ENCODE assay signal across 24 cellular contexts in the genomic region with DNA sequence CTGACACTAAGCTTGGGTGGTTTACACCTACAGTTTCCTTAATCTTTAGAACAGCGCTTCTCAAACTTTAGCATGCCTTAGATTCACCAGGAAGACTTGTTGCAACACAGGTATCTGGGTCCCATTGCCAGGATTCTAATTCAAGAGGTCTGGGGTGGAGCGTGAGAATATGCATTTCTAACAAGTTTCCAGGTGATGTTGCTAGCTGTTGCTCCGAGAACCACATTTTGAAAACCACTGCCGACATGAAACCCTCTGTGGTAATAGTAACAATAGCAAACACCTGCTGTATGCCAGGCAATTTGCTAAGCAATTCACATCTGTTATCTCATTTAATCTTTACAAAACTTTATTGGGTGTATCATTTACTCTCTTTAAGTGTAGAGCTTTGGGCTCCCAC. TPM values are rescaled to one million over a fixed set of nuclear protein-coding genes. Genes with fewer than 3 reads are reported as not detected.
"Had no signal": no experiment of that assay in that cellular context is flagged by ENCODE, and none has a peak within 500 bp of the region (broad histone marks: within the 10 kb centered on the region; RNA-seq: fewer than 3 reads in every experiment).

No MANE protein-coding gene starts in this region.

- H2AFZ ChIP-seq: hepatocyte had no signal

- H3K36me3 ChIP-seq: brain microvascular endothelial cell, gastroesophageal sphincter, stomach, thyroid gland, upper lobe of right lung had no signal

- H3K27ac ChIP-seq: brain microvascular endothelial cell, coronary artery, gastroesophageal sphincter, hepatocyte, stomach, thyroid gland, upper lobe of right lung, VCaP had no signal

- H3K4me1 ChIP-seq: gastroesophageal sphincter, stomach, thyroid gland, upper lobe of right lung had no signal

- DNase-seq: activated CD4-positive, alpha-beta memory T cell treated with anti-CD3 and anti-CD28 coated beads for 36 hours; activated CD4-positive, alpha-beta T cell treated with anti-CD3 and anti-CD28 coated beads, Interleukin-2, amount 10 ng/mL, durations not matched to agents 24 days and 14 days; activated CD8-positive, alpha-beta memory T cell treated with anti-CD3 and anti-CD28 coated beads, Interleukin-2, amount 50 U/mL, for 48 hours; activated gamma-delta T cell; activated naive CD4-positive, alpha-beta T cell treated with anti-CD3 and anti-CD28 coated beads, Interleukin-2, amount 50 U/mL, for 16 hours; activated T-cell treated with anti-CD3 and anti-CD28 coated beads, Interleukin-2, amount 50 U/mL, for 24 hours; amniotic stem cell; effector memory CD8-positive, alpha-beta T cell; left colon; natural killer cell; small intestine; stimulated activated CD4-positive, alpha-beta T cell treated with anti-CD3 and anti-CD28 coated beads, Interleukin-4, amount 100 ng/mL, for 4 hours; stimulated activated naive B cell treated with anti-CD40 and anti-IgM and Interleukin-4, amounts not matched to agents 10 μg/mL and 1 μg/mL and 100 μg/mL, for 72 hours; stomach; T-helper 9 cell; upper lobe of right lung had no signal

- H3K4me3 ChIP-seq: coronary artery, gastroesophageal sphincter, hepatocyte, stomach, thyroid gland, upper lobe of right lung had no signal

- H3K27me3 ChIP-seq: brain microvascular endothelial cell, gastroesophageal sphincter, hepatocyte, stomach, thyroid gland, upper lobe of right lung had no signal

- H3K79me2 ChIP-seq: hepatocyte had no signal

- H3K9me3 ChIP-seq: gastroesophageal sphincter, stomach, thyroid gland, upper lobe of right lung had no signal

- ATAC-seq: activated CD4-positive, CD25-positive, alpha-beta regulatory T cell treated with anti-CD3 and anti-CD28 coated beads, Interleukin-2, amount 50 U/mL, for 24 hours; effector memory CD8-positive, alpha-beta T cell; gastroesophageal sphincter; left colon; natural killer cell; sciatic nerve; stimulated activated naive B cell treated with anti-CD40 and anti-IgM and Interleukin-4, amounts not matched to agents 10 μg/mL and 1 μg/mL and 100 μg/mL, for 72 hours; upper lobe of right lung had no signal

RNA-seq across cellular contexts. Expression of a gene that starts 58.6 kb away (rescaled TPM):
- total RNA-seq: activated CD4-positive, alpha-beta memory T cell treated with anti-CD3 and anti-CD28 coated beads for 36 hours; activated CD4-positive, alpha-beta T cell treated with anti-CD3 and anti-CD28 coated beads, Interleukin-2, amount 10 ng/mL, durations not matched to agents 24 days and 14 days had no signal
